In genomic region chr7:123557016-123557630, GRCh38 we compare ENCODE assay signal across 8 cellular contexts. TPM values are rescaled to one million over a fixed set of nuclear protein-coding genes. Genes with fewer than 3 reads are reported as not detected.
A peak's percentile ranks its signal among the peaks of the same experiment; 100 is the strongest.
DNase-seq lines count a peak whose midpoint lies in the region; ATAC-seq, FAIRE-seq and TF ChIP-seq lines count a peak whose summit lies in the region.

No MANE protein-coding gene starts in this region.

- peak; percentile 1 for ATAC-seq in HG03135 (IDR thresholded peaks at IDR 0.05; ENCODE audit: unreplicated experiment)
- ATAC-seq in GM12878, result peak; percentile 16
- ATAC-seq in right lobe of liver, result peak; percentile 8 to 32 (median 20)
- no peak for ATAC-seq in HG03039 (IDR thresholded peaks at IDR 0.05; ENCODE audit: unreplicated experiment)

- H4K20me1 ChIP-seq in GM12878 (ENCODE audit: control insufficient read depth, insufficient read depth), result no peaks in the 10 kb centered on the region

- intact Hi-C loops in GM12878 (cut with micrococcal nuclease; ENCODE audit: unreplicated experiment), result loop anchor here (1.0 to 10.0 kb wide), 2 partner anchors 22 to 1368 kb away; partner anchors contain the start of gene POT1
- intact Hi-C loops in right lobe of liver (cut with DNase I), result no loop called here

- POLR2A ChIA-PET in GM12878 (lab: Charles Lee), result interaction anchor here (0.5 to 2.4 kb wide), 7 partner anchors 9 to 45 kb away, joined by 3 to 7 read pairs (median 4); partner anchors contain the start of gene IQUB

- H2AFZ ChIP-seq in GM12878 (ENCODE audit: control insufficient read depth, low read depth, low read length), result peak overlapping the region; percentile 100

- H3K9me3 ChIP-seq in GM12878 (replicated peaks; ENCODE audit: control insufficient read depth, insufficient read depth, low read length) (no peaks in the 10 kb centered on the region; the same call in 2 of the 3 replicates), right lobe of liver (no peaks in the 10 kb centered on the region)

- peak overlapping the region; percentile 76 for H3K4me2 ChIP-seq in GM12878 (ENCODE audit: control insufficient read depth, insufficient read depth)

- WGBS in GM12878 (ENCODE audit: insufficient coverage, insufficient replicate concordance, low lambda C conversion rate, missing lambda C conversion rate), result 2% methylated on average over 21 of the region's 21 CpGs
- 1% methylated on average over 21 of the region's 21 CpGs for WGBS in right lobe of liver (ENCODE audit: insufficient coverage, low coverage, low lambda C conversion rate, missing lambda C conversion rate)

- DNase-seq in GM12878 (ENCODE audit: low read depth, low spot score) (no peak), right lobe of liver (no peak), superior temporal gyrus (ENCODE audit: extremely low spot score) (no peak)
- DNase-seq in activated effector memory CD4-positive, alpha-beta T cell treated with anti-CD3 and anti-CD28 coated beads, Interleukin-2, amount 50 U/mL, for 16 hours, result no peak
- no peak for DNase-seq in activated naive CD4-positive, alpha-beta T cell treated with Interleukin-2 at 50 U/mL for 16 hours

- BruUV-seq in GM12878 (replicated peaks; lab: Mats Ljungman, UMichigan), result TSS peak; percentile 69

- H3K4me3 ChIP-seq in GM12875 (ENCODE audit: low read depth, low read length) (peak overlapping the region; percentile 86), GM12878 (peak overlapping the region; percentile 90), right lobe of liver (peak overlapping the region; percentile 67 to 92 (median 73))

- SMC1A ChIA-PET in GM12878 (lab: Charles Lee; ENCODE audit: uncharacterized antibody, unreplicated experiment), result interaction anchor here (0.9 to 2.6 kb wide), 7 partner anchors 13 to 1006 kb away, joined by 3 to 18 read pairs (median 6); partner anchors contain the start of genes IQUB and WASL

- TF ChIP-seq POLR2A in GM12878 (IDR thresholded peaks at IDR 0.05; ENCODE audit: low read depth, low read length) (no peak), right lobe of liver (IDR thresholded peaks at IDR 0.05) (no peak)

- peak overlapping the region; percentile 82 for H3K9ac ChIP-seq in GM12878 (ENCODE audit: control insufficient read depth, insufficient read depth, low read length)

- peaks cover 1 to 4% of the 10 kb centered on the region in 2 experiments; a peak in 3 of 4 replicates for H3K36me3 ChIP-seq in GM12878 (ENCODE audit: control insufficient read depth in 2 of 2, insufficient read depth in 2 of 2, low read length in 1 of 2)
- peaks cover 0 to 3% (median 0%) of the 10 kb centered on the region in 4 donors for H3K36me3 ChIP-seq in right lobe of liver

- no peak for FAIRE-seq in GM12878 (lab: Jason Lieb, UNC)

- in situ Hi-C loops in GM12878 (cut with MboI), result no loop called here

- no peaks in the 10 kb centered on the region for H3K27me3 ChIP-seq in GM12878 (replicated peaks in 1 of 2; ENCODE audit: control insufficient read depth in 2 of 2, insufficient read depth in 2 of 2, low read length in 1 of 2)
- H3K27me3 ChIP-seq in right lobe of liver, result no peaks in the 10 kb centered on the region

- RAD21 ChIA-PET in GM12878 (lab: Charles Lee; ENCODE audit: unreplicated experiment), result interaction anchor here (1.2 to 1.8 kb wide), 3 partner anchors 10 to 192 kb away, joined by 4 to 6 read pairs (median 5); partner anchors contain the start of genes IQUB and WASL

- TF ChIP-seq EP300 in GM12878 (IDR thresholded peaks at IDR 0.05; ENCODE audit: borderline replicate concordance in 1 of 2, control insufficient read depth in 1 of 2, low read depth in 2 of 2, low read length in 2 of 2), result no peak

- CTCF ChIA-PET in GM12878 (lab: Yijun Ruan, JAX), result interaction anchor here (0.9 to 3.0 kb wide), 11 partner anchors 8 to 308 kb away, joined by 3 to 11 read pairs (median 5); no protein-coding TSS in a partner anchor

- peaks cover 15% of the 10 kb centered on the region for H3K79me2 ChIP-seq in GM12878 (ENCODE audit: control insufficient read depth, insufficient read depth, low read length)

- H3K4me1 ChIP-seq in GM12878 (ENCODE audit: control insufficient read depth, insufficient read depth, low read length) (no peaks in the 10 kb centered on the region), right lobe of liver (peaks cover 0 to 8% (median 0%) of the 10 kb centered on the region in 4 donors)

- TF ChIP-seq CTCF in GM12875 (IDR thresholded peaks at IDR 0.05; ENCODE audit: borderline replicate concordance, insufficient read depth, low read depth, low read length), result no peak
- TF ChIP-seq CTCF in GM12878 (IDR thresholded peaks at IDR 0.05 in 2 of 3, conservative IDR thresholded peaks at IDR 0.05 in 1 of 3; ENCODE audit: control insufficient read depth in 2 of 3, extremely low read depth in 1 of 3, insufficient read depth in 1 of 3, low read depth in 3 of 3, low read length in 3 of 3), result no peak
- TF ChIP-seq CTCF in right lobe of liver (IDR thresholded peaks at IDR 0.05), result no peak

- H3K27ac ChIP-seq in GM12878 (ENCODE audit: control insufficient read depth, insufficient read depth) (peak overlapping the region; percentile 85), right lobe of liver (peak overlapping the region; percentile 81 to 92 (median 82))

- TF ChIP-seq RAD21 in GM12878 (IDR thresholded peaks at IDR 0.05; ENCODE audit: insufficient read depth, low read depth, low read length), result no peak

TF ChIP-seq in GM12878, 131 proteins besides CTCF, POLR2A, EP300 and RAD21 (continues in another document):
- TF ChIP-seq, protein P1, sequence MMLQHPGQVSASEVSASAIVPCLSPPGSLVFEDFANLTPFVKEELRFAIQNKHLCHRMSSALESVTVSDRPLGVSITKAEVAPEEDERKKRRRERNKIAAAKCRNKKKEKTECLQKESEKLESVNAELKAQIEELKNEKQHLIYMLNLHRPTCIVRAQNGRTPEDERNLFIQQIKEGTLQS (IDR thresholded peaks at IDR 0.05; ENCODE audit: borderline replicate concordance, extremely low read depth, low read depth, low read length), result 0 out of 2 replicates have a peak, but pooled peaks have one; percentile 24
- TF ChIP-seq RFX5 (IDR thresholded peaks at IDR 0.05; ENCODE audit: low read depth, low read length) (0 out of 2 replicates have a peak, but pooled peaks have one; percentile 3), GATAD2B (conservative IDR thresholded peaks at IDR 0.05; ENCODE audit: low read depth) (0 out of 2 replicates have a peak, but pooled peaks have one; percentile 10)

RNA-seq across cellular contexts. Expression of gene NDUFA5, which starts 0.5 kb away (rescaled TPM):
- 45.8 and 47.9 TPM in 2 replicates for total RNA-seq in GM12878 (2013; cell fraction: nucleolus; rRNA removed)
- total RNA-seq in GM12878 (2014; rRNA removed) (51.7 and 65.3 TPM in 2 replicates), GM12878 (2014; rRNA removed; fragmentation: Illumina TruSeq; extraction: Trizol) (96.3 and 101 TPM in 2 replicates), GM12878 (2021) (58.4 and 61.4 TPM in 2 replicates), right lobe of liver (10 to 100 TPM; 23.4 to 50.4 (median 44.0) TPM)
- polyA plus RNA-seq in GM12878 (2011; ENCODE audit: low read depth), result 17.5 TPM
- polyA plus RNA-seq in GM12878 (2011; rRNA removed) (70.7 and 152 TPM in 2 replicates), GM12878 (2014; fragmentation: Illumina TruSeq; extraction: Trizol) (77.4 and 97.3 TPM in 2 replicates), GM12878 (2014; fragmentation: Nextera tagmentation; extraction: Ambion mirVana) (100 to 1,000 TPM; 183 to 209 TPM), GM12878 (2014; rRNA removed) (48.6 and 51.0 TPM in 2 replicates), GM12878 (2016; fragmentation: Nextera tagmentation; extraction: Ambion mirVana) (100 to 1,000 TPM; 163 to 175 TPM)
- 6.7 and 8.0 TPM in 2 replicates for polyA plus RNA-seq in GM12878 (2011; cell fraction: cytosol; rRNA removed)
- 16.7 and 22.4 TPM in 2 replicates for polyA plus RNA-seq in GM12878 (2011; cell fraction: nucleus; rRNA removed)
- 43.2 and 44.3 TPM in 2 replicates for polyA plus RNA-seq in GM12878 (2012)
- 10.7 and 11.3 TPM in 2 replicates for polyA minus RNA-seq in GM12878 (2011; rRNA and poly(A)+ RNA removed)
- 9.8 and 16.6 TPM in 2 replicates for polyA minus RNA-seq in GM12878 (2011; cell fraction: cytosol; rRNA and poly(A)+ RNA removed)
- 30.6 and 39.8 TPM in 2 replicates for polyA minus RNA-seq in GM12878 (2011; cell fraction: nucleus; rRNA and poly(A)+ RNA removed)

RNA-seq across cellular contexts. Expression of gene IQUB, which starts 22.7 kb away (rescaled TPM):
- 0.29 and 0.49 TPM in 2 replicates for total RNA-seq in GM12878 (2013; cell fraction: nucleolus; rRNA removed)
- total RNA-seq in GM12878 (2014; rRNA removed) (0.05 TPM in 1 of 2 replicates, not detected in the other), GM12878 (2014; rRNA removed; fragmentation: Illumina TruSeq; extraction: Trizol) (0.04 TPM in 1 of 2 replicates, not detected in the other), GM12878 (2021) (not detected in 2 replicates), right lobe of liver (under 1 TPM in 4 of 6 experiments, not detected in 2; 0.06 to 0.19 (median 0.10) TPM)
- not detected for polyA plus RNA-seq in GM12878 (2011; ENCODE audit: low read depth)
- polyA plus RNA-seq in GM12878 (2011; rRNA removed) (0.03 and 0.08 TPM in 2 replicates), GM12878 (2014; fragmentation: Illumina TruSeq; extraction: Trizol) (not detected in 2 replicates), GM12878 (2014; fragmentation: Nextera tagmentation; extraction: Ambion mirVana) (not detected), GM12878 (2014; rRNA removed) (not detected in 2 replicates), GM12878 (2016; fragmentation: Nextera tagmentation; extraction: Ambion mirVana) (not detected)
- 0.03 TPM in 1 of 2 replicates, not detected in the other for polyA plus RNA-seq in GM12878 (2011; cell fraction: cytosol; rRNA removed)
- 0.07 and 0.23 TPM in 2 replicates for polyA plus RNA-seq in GM12878 (2011; cell fraction: nucleus; rRNA removed)
- polyA plus RNA-seq in GM12878 (2012), result 0.04 TPM in 1 of 2 replicates, not detected in the other
- polyA minus RNA-seq in GM12878 (2011; rRNA and poly(A)+ RNA removed), result not detected in 2 replicates
- polyA minus RNA-seq in GM12878 (2011; cell fraction: cytosol; rRNA and poly(A)+ RNA removed), result not detected in 2 replicates
- polyA minus RNA-seq in GM12878 (2011; cell fraction: nucleus; rRNA and poly(A)+ RNA removed), result 0.12 and 0.38 TPM in 2 replicates

RNA-seq across cellular contexts. Expression of gene ASB15, which starts 44.5 kb away (rescaled TPM):
- total RNA-seq in GM12878 (2013; cell fraction: nucleolus; rRNA removed), result not detected in 2 replicates
- total RNA-seq in GM12878 (2014; rRNA removed), result not detected in 2 replicates
- total RNA-seq in GM12878 (2014; rRNA removed; fragmentation: Illumina TruSeq; extraction: Trizol), result not detected in 2 replicates
- total RNA-seq in GM12878 (2021), result not detected in 2 replicates
- not detected for polyA plus RNA-seq in GM12878 (2011; ENCODE audit: low read depth)
- polyA plus RNA-seq in GM12878 (2011; rRNA removed), result not detected in 2 replicates
- polyA plus RNA-seq in GM12878 (2011; cell fraction: cytosol; rRNA removed), result not detected in 2 replicates
- polyA plus RNA-seq in GM12878 (2011; cell fraction: nucleus; rRNA removed), result not detected in 2 replicates
- not detected in 2 replicates for polyA plus RNA-seq in GM12878 (2012)
- not detected in 2 replicates for polyA plus RNA-seq in GM12878 (2014; fragmentation: Illumina TruSeq; extraction: Trizol)
- polyA plus RNA-seq in GM12878 (2014; fragmentation: Nextera tagmentation; extraction: Ambion mirVana), result not detected
- polyA plus RNA-seq in GM12878 (2014; rRNA removed), result not detected in 2 replicates
- not detected for polyA plus RNA-seq in GM12878 (2016; fragmentation: Nextera tagmentation; extraction: Ambion mirVana)
- not detected in 2 replicates for polyA minus RNA-seq in GM12878 (2011; rRNA and poly(A)+ RNA removed)
- polyA minus RNA-seq in GM12878 (2011; cell fraction: cytosol; rRNA and poly(A)+ RNA removed), result not detected in 2 replicates
- polyA minus RNA-seq in GM12878 (2011; cell fraction: nucleus; rRNA and poly(A)+ RNA removed), result not detected in 2 replicates
- total RNA-seq in right lobe of liver, result not detected
